In genomic region chr2:181307203-181307991, GRCh38 we compare ENCODE assay signal across 14 cellular contexts.
DNase-seq lines count a peak whose midpoint lies in the region; ATAC-seq, FAIRE-seq and TF ChIP-seq lines count a peak whose summit lies in the region.
"Had no signal": no experiment of that assay in that cellular context is flagged by ENCODE, and none has a peak within 500 bp of the region (broad histone marks: within the 10 kb centered on the region; RNA-seq: fewer than 3 reads in every experiment).

No MANE protein-coding gene starts in this region.

- peaks cover 72% of the 10 kb centered on the region for H3K4me1 Mint-ChIP-seq in activated CD8-positive, alpha-beta memory T cell treated with anti-CD3 and anti-CD28 coated beads, Interleukin-2, amount 10 ng/mL, durations not matched to agents 7 days and 5 days
- peaks cover 35% of the 10 kb centered on the region for H3K4me1 Mint-ChIP-seq in chondrocyte (ENCODE audit: low read depth)

- H3K4me1 ChIP-seq in OCI-LY7 (ENCODE audit: insufficient read depth, low read length, poor library complexity, severe bottlenecking) (peaks cover 85% of the 10 kb centered on the region), thymus (ENCODE audit: control insufficient read depth, insufficient read depth, low read length) (peaks cover 30% of the 10 kb centered on the region)
- H3K4me1 ChIP-seq: testis had no signal

- no peaks in the 10 kb centered on the region for H3K27me3 ChIP-seq in thymus (ENCODE audit: control insufficient read depth, insufficient read depth)
- H3K27me3 ChIP-seq: cardiac muscle cell, MG63, testis had no signal

- no peaks in the 10 kb centered on the region for H3K9me3 Mint-ChIP-seq in activated CD8-positive, alpha-beta memory T cell treated with anti-CD3 and anti-CD28 coated beads, Interleukin-2, amount 10 ng/mL, durations not matched to agents 7 days and 5 days (ENCODE audit: low read depth)
- no peaks in the 10 kb centered on the region for H3K9me3 Mint-ChIP-seq in chondrocyte (ENCODE audit: low read depth)

- peak overlapping the region; percentile 98 for H3K27ac ChIP-seq in OCI-LY7 (ENCODE audit: low read depth, low read length, poor library complexity, severe bottlenecking)
- peak overlapping the region; percentile 98 for H3K27ac ChIP-seq in thymus (ENCODE audit: low read depth)
- H3K27ac ChIP-seq: cardiac muscle cell, testis had no signal

- no peaks in the 10 kb centered on the region for H3K27me3 Mint-ChIP-seq in activated CD8-positive, alpha-beta memory T cell treated with anti-CD3 and anti-CD28 coated beads, Interleukin-2, amount 10 ng/mL, durations not matched to agents 7 days and 5 days
- no peaks in the 10 kb centered on the region for H3K27me3 Mint-ChIP-seq in chondrocyte (ENCODE audit: low read depth)

- peak overlapping the region; percentile 66 for H3K4me3 Mint-ChIP-seq in activated CD8-positive, alpha-beta memory T cell treated with anti-CD3 and anti-CD28 coated beads, Interleukin-2, amount 10 ng/mL, durations not matched to agents 7 days and 5 days
- H3K4me3 Mint-ChIP-seq in chondrocyte (ENCODE audit: unreplicated experiment): no peak overlapping the region

- POLR2A ChIA-PET in OCI-LY7 (lab: Charles Lee): interaction anchor here (0.6 to 12.6 kb wide), 11 partner anchors 8 to 585 kb away, joined by 3 to 261 read pairs (median 6); partner anchors contain the start of gene ITGA4

- intact Hi-C loops in OCI-LY7 (cut with micrococcal nuclease; ENCODE audit: unreplicated experiment): loop anchor here (5.0 to 10.0 kb wide), 3 partner anchors 325 to 1430 kb away; partner anchors contain the start of genes DNAJC10 and UBE2E3

- H3K79me2 ChIP-seq in OCI-LY7 (ENCODE audit: insufficient read depth, low read depth, low read length): no peaks in the 10 kb centered on the region

- H3K9me2 ChIP-seq in OCI-LY7 (ENCODE audit: insufficient read depth, low read length): no peaks in the 10 kb centered on the region

- 44% methylated on average over 7 of the region's 7 CpGs for WGBS in thymus

- H3K4me3 ChIP-seq in OCI-LY7 (ENCODE audit: low read depth, low read length, poor library complexity, severe bottlenecking) (peak overlapping the region; percentile 56), thymus (ENCODE audit: low read length) (no peak overlapping the region)
- H3K4me3 ChIP-seq: cardiac muscle cell, MG63, testis had no signal

- H4K20me1 ChIP-seq in OCI-LY7 (ENCODE audit: insufficient read depth, low read length): no peaks in the 10 kb centered on the region

- H3K4me2 ChIP-seq in OCI-LY7 (ENCODE audit: low read length): peak overlapping the region; percentile 76

- BruUV-seq in OCI-LY7 (replicated peaks; lab: Mats Ljungman, UMichigan): no TSS peak

- DNase-seq in activated CD8-positive, alpha-beta memory T cell treated with anti-CD3 and anti-CD28 coated beads, Interleukin-2, amount 10 ng/mL, durations not matched to agents 7 days and 5 days: no peak
- DNase-seq in activated CD8-positive, alpha-beta memory T cell treated with anti-CD3 and anti-CD28 coated beads for 24 hours: no peak
- DNase-seq in OCI-LY7 (ENCODE audit: low spot score) (peak; percentile 42), chondrocyte (ENCODE audit: low spot score) (no peak), HPDE6-E6E7 (ENCODE audit: extremely low spot score) (no peak), frontal cortex (ENCODE audit: low spot score in 2 of 2) (no peak)
- DNase-seq: EL, MG63, NCI-H226, right cardiac atrium, testis had no signal

- TF ChIP-seq CTCF in OCI-LY7 (conservative IDR thresholded peaks at IDR 0.05; ENCODE audit: low read length) (no peak), chondrocyte (IDR thresholded peaks at IDR 0.05) (no peak)

- CTCF ChIA-PET in activated CD8-positive, alpha-beta memory T cell treated with anti-CD3 and anti-CD28 coated beads, Interleukin-2, amount 10 ng/mL, durations not matched to agents 7 days and 5 days (lab: Charles Lee): interaction anchor here (1.3 to 8.5 kb wide), 5 partner anchors 31 to 176 kb away, joined by 3 to 68 read pairs (median 6); partner anchors contain the start of gene ITGA4
- CTCF ChIA-PET in OCI-LY7 (lab: Charles Lee; ENCODE audit: unreplicated experiment): interaction anchor here (1.2 kb wide), 1 partner anchor 150 kb away, joined by 5 read pairs; the partner anchor contains the start of gene ITGA4

- peaks cover 4% of the 10 kb centered on the region for H3K36me3 Mint-ChIP-seq in activated CD8-positive, alpha-beta memory T cell treated with anti-CD3 and anti-CD28 coated beads, Interleukin-2, amount 10 ng/mL, durations not matched to agents 7 days and 5 days
- no peaks in the 10 kb centered on the region for H3K36me3 Mint-ChIP-seq in chondrocyte (ENCODE audit: low read depth)

- no peaks in the 10 kb centered on the region for H3K36me3 ChIP-seq in OCI-LY7 (ENCODE audit: insufficient read depth, low read length)
- H3K36me3 ChIP-seq in thymus (ENCODE audit: control insufficient read depth, insufficient read depth): no peaks in the 10 kb centered on the region
- H3K36me3 ChIP-seq: cardiac muscle cell, MG63 had no signal

- FAIRE-seq in frontal cortex (lab: Jason Lieb, UNC): no peak

- ATAC-seq in activated CD8-positive, alpha-beta memory T cell treated with anti-CD3 and anti-CD28 coated beads, Interleukin-2, amount 10 ng/mL, durations not matched to agents 7 days and 5 days: no peak
- no peak for ATAC-seq in HG03175 (IDR thresholded peaks at IDR 0.05; ENCODE audit: unreplicated experiment)
- ATAC-seq: right cardiac atrium had no signal

- H3K9me3 ChIP-seq in OCI-LY7 (ENCODE audit: low read length) (no peaks in the 10 kb centered on the region), thymus (ENCODE audit: control insufficient read depth) (no peaks in the 10 kb centered on the region)
- H3K9me3 ChIP-seq: MG63, testis had no signal

- H2AFZ ChIP-seq in OCI-LY7 (ENCODE audit: low read length): peak overlapping the region; percentile 96; the same call in 1 of the 2 replicates

- H3K27ac Mint-ChIP-seq in activated CD8-positive, alpha-beta memory T cell treated with anti-CD3 and anti-CD28 coated beads, Interleukin-2, amount 10 ng/mL, durations not matched to agents 7 days and 5 days: peak overlapping the region; percentile 95
- peak overlapping the region; percentile 69 for H3K27ac Mint-ChIP-seq in chondrocyte (ENCODE audit: unreplicated experiment)
